Comparison of ENCODE assay signal across 1 cellular context in the genomic region with DNA sequence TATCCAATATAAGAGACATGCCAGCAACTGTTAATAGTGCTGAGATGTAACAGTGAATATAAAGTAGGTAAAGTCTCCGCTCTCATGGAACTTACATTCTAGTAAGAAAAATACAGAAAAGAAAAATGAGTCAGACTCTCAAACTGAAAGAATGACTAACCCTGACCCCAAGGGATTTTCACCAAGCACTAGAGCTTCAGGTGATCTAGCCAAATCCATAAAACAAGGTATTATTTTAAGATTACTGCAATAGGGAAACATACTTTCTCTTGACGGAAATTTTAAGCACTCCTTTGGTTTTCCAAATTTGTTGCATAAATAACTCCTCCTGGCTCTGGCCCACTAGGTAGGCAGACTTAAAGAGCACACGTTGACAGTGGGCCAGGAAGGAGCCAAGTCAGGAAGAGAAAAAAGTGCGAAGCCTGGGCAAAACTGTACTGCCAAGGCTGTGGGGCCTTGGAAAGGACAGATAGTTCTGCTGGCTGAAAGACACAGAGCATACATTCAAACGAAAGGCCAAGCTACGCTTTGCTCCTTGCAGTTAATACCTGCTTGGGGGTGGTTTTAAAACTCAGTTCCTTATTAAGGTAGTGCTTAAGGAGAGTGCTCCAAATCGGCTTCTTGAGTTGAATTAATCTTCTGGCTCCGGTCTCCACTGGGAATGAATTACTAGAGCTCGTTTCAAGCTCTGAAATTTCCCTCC.
TF ChIP-seq lines count a peak whose summit lies in the region.

No MANE protein-coding gene starts in this region.

TF ChIP-seq in HepG2, 621 proteins besides CTCF, POLR2A, EP300 and RAD21 (continued from another document):
- TF ChIP-seq, protein P1, sequence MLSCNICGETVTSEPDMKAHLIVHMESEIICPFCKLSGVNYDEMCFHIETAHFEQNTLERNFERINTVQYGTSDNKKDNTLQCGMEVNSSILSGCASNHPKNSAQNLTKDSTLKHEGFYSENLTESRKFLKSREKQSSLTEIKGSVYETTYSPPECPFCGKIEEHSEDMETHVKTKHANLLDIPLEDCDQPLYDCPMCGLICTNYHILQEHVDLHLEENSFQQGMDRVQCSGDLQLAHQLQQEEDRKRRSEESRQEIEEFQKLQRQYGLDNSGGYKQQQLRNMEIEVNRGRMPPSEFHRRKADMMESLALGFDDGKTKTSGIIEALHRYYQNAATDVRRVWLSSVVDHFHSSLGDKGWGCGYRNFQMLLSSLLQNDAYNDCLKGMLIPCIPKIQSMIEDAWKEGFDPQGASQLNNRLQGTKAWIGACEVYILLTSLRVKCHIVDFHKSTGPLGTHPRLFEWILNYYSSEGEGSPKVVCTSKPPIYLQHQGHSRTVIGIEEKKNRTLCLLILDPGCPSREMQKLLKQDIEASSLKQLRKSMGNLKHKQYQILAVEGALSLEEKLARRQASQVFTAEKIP (CRISPR knock-in tag; IDR thresholded peaks at IDR 0.05; ENCODE audit: borderline replicate concordance) = no peak
- TF ChIP-seq, protein P2, sequence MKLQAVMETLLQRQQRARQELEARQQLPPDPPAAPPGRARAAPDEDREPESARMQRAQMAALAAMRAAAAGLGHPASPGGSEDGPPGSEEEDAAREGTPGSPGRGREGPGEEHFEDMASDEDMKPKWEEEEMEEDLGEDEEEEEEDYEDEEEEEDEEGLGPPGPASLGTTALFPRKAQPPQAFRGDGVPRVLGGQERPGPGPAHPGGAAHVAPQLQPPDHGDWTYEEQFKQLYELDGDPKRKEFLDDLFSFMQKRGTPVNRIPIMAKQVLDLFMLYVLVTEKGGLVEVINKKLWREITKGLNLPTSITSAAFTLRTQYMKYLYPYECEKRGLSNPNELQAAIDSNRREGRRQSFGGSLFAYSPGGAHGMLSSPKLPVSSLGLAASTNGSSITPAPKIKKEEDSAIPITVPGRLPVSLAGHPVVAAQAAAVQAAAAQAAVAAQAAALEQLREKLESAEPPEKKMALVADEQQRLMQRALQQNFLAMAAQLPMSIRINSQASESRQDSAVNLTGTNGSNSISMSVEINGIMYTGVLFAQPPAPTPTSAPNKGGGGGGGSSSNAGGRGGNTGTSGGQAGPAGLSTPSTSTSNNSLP (IDR thresholded peaks at IDR 0.05; ENCODE audit: low read depth, low read length) = no peak
- TF ChIP-seq HNRNPUL1 (IDR thresholded peaks at IDR 0.05; ENCODE audit: low read depth, low read length) = no peak
- TF ChIP-seq, protein P3, sequence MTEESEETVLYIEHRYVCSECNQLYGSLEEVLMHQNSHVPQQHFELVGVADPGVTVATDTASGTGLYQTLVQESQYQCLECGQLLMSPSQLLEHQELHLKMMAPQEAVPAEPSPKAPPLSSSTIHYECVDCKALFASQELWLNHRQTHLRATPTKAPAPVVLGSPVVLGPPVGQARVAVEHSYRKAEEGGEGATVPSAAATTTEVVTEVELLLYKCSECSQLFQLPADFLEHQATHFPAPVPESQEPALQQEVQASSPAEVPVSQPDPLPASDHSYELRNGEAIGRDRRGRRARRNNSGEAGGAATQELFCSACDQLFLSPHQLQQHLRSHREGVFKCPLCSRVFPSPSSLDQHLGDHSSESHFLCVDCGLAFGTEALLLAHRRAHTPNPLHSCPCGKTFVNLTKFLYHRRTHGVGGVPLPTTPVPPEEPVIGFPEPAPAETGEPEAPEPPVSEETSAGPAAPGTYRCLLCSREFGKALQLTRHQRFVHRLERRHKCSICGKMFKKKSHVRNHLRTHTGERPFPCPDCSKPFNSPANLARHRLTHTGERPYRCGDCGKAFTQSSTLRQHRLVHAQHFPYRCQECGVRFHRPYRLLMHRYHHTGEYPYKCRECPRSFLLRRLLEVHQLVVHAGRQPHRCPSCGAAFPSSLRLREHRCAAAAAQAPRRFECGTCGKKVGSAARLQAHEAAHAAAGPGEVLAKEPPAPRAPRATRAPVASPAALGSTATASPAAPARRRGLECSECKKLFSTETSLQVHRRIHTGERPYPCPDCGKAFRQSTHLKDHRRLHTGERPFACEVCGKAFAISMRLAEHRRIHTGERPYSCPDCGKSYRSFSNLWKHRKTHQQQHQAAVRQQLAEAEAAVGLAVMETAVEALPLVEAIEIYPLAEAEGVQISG (CRISPR knock-in tag; IDR thresholded peaks at IDR 0.05) = no peak
- TF ChIP-seq ZNF451 (CRISPR knock-in tag; IDR thresholded peaks at IDR 0.05) = no peak
- no peak for TF ChIP-seq ZFX (CRISPR knock-in tag; IDR thresholded peaks at IDR 0.05; ENCODE audit: low read depth)
- TF ChIP-seq FOXJ3 (CRISPR knock-in tag; IDR thresholded peaks at IDR 0.05; ENCODE audit: borderline replicate concordance) = no peak
- peak; percentile 48; the same call in 1 of the 2 replicates for TF ChIP-seq ZNF44 (CRISPR knock-in tag; IDR thresholded peaks at IDR 0.05)
- TF ChIP-seq ZBTB42 (CRISPR knock-in tag; IDR thresholded peaks at IDR 0.05) = 0 out of 2 replicates have a peak, but pooled peaks have one; percentile 66
- TF ChIP-seq ZNF20 (CRISPR knock-in tag; IDR thresholded peaks at IDR 0.05) = no peak
- peak; percentile 74; the same call in 1 of the 2 replicates for TF ChIP-seq ARID2 (CRISPR knock-in tag; IDR thresholded peaks at IDR 0.05; ENCODE audit: borderline replicate concordance)
- TF ChIP-seq ZNF879 (CRISPR knock-in tag; IDR thresholded peaks at IDR 0.05) = peak; percentile 71
- TF ChIP-seq STAT5B (CRISPR knock-in tag; IDR thresholded peaks at IDR 0.05) = no peak
- no peak for TF ChIP-seq MBD4 (IDR thresholded peaks at IDR 0.05; ENCODE audit: borderline replicate concordance, low read length)
- no peak for TF ChIP-seq ZNF382 (CRISPR knock-in tag; IDR thresholded peaks at IDR 0.05; ENCODE audit: borderline replicate concordance)
- TF ChIP-seq SNAI1 (CRISPR knock-in tag; IDR thresholded peaks at IDR 0.05; ENCODE audit: borderline replicate concordance) = no peak
- TF ChIP-seq CCDC6 (CRISPR knock-in tag; IDR thresholded peaks at IDR 0.05) = 0 out of 2 replicates have a peak, but pooled peaks have one; percentile 14
